19 cellular contexts compared by ENCODE assay signal in genomic region chr6:54315692-54316091, GRCh38. TPM values are rescaled to one million over a fixed set of nuclear protein-coding genes. Genes with fewer than 3 reads are reported as not detected.
A peak's percentile ranks its signal among the peaks of the same experiment; 100 is the strongest.
DNase-seq lines count a peak whose midpoint lies in the region; ATAC-seq, FAIRE-seq and TF ChIP-seq lines count a peak whose summit lies in the region.
"Had no signal": no experiment of that assay in that cellular context is flagged by ENCODE, and none has a peak within 500 bp of the region (broad histone marks: within the 10 kb centered on the region; RNA-seq: fewer than 3 reads in every experiment).

No MANE protein-coding gene starts in this region.

- H3K9ac ChIP-seq in K562 (ENCODE audit: insufficient read depth in 1 of 2, low read depth in 2 of 2, low read length in 2 of 2) = no peak overlapping the region
- H3K9ac ChIP-seq: BLaER1, GM23248 had no signal

- H3K36me3 ChIP-seq in K562 (ENCODE audit: control insufficient read depth, insufficient read depth, low read length) = no peaks in the 10 kb centered on the region
- H3K36me3 ChIP-seq: BLaER1, HAP-1 had no signal

- no peak for TF ChIP-seq EP300 in K562 (IDR thresholded peaks at IDR 0.05; ENCODE audit: low read length)

- no peaks in the 10 kb centered on the region for H3K9me1 ChIP-seq in K562 (ENCODE audit: control insufficient read depth, insufficient read depth, low read length)

- no peak overlapping the region for H3K4me3 ChIP-seq in K562
- H3K4me3 ChIP-seq: BLaER1, GM23248, HAP-1 had no signal

- TF ChIP-seq POLR2A in K562 (conservative IDR thresholded peaks at IDR 0.05) = no peak

- no TSS peak for BruUV-seq in K562 (replicated peaks; lab: Mats Ljungman, UMichigan)

- H3K4me1 ChIP-seq in K562 (replicated peaks in 1 of 2; ENCODE audit: control insufficient read depth in 2 of 2, insufficient read depth in 2 of 2, low read length in 2 of 2) (no peaks in the 10 kb centered on the region), foreskin keratinocyte (peaks cover 3% of the 10 kb centered on the region)
- H3K4me1 ChIP-seq: BLaER1, HAP-1 had no signal

- DNase-seq in DMS 273 (lab: John Stamatoyannopoulos, UW; ENCODE audit: unreplicated experiment) = peak; percentile 44
- peak; percentile 9 for DNase-seq in NCI-H446 treated with DMSO at 0.1 percent for 48 hours (lab: John Stamatoyannopoulos, UW)
- DNase-seq in K562 (ENCODE audit: extremely low read depth in 1 of 4, low spot score in 3 of 4) = no peak
- DNase-seq in foreskin keratinocyte = peak; percentile 59 to 79
- no peak for DNase-seq in DMS153 (lab: John Stamatoyannopoulos, UW)
- DNase-seq in HuH-7 (ENCODE audit: low spot score) = no peak
- no peak for DNase-seq in inferior parietal cortex (ENCODE audit: extremely low spot score)
- DNase-seq: 8988T; CD4-positive, alpha-beta memory T cell; GM23248 had no signal

- H3K27ac ChIP-seq in K562 (ENCODE audit: extremely low read depth, low read depth, low read length) (no peak overlapping the region), foreskin keratinocyte (peak overlapping the region; percentile 49)
- H3K27ac ChIP-seq: BLaER1, GM23248 had no signal

- no peak for TF ChIP-seq RAD21 in K562 (CRISPR knock-in tag; conservative IDR thresholded peaks at IDR 0.05 in 1 of 2, IDR thresholded peaks at IDR 0.05 in 1 of 2)

- POLR2A ChIA-PET in K562 (lab: Yijun Ruan, JAX) = no interaction called here

- TF ChIP-seq CTCF in K562 (IDR thresholded peaks at IDR 0.05 in 2 of 3, conservative IDR thresholded peaks at IDR 0.05 in 1 of 3; ENCODE audit: insufficient read depth in 2 of 3, low read depth in 1 of 3, low read length in 3 of 3) (no peak), foreskin keratinocyte (conservative IDR thresholded peaks at IDR 0.05) (no peak)

- CTCF ChIA-PET in K562 (lab: Yijun Ruan, JAX; ENCODE audit: low intra/inter-chr PET ratio) = no interaction called here

- intact Hi-C loops in K562 (cut with micrococcal nuclease) = no loop called here

- ATAC-seq in K562 (no peak), foreskin keratinocyte (peak; percentile 87)
- ATAC-seq: HepG2 had no signal

- H3K79me2 ChIP-seq in K562 (ENCODE audit: control insufficient read depth, insufficient read depth, low read length) = no peaks in the 10 kb centered on the region

- FAIRE-seq in K562 (lab: Jason Lieb, UNC) = peak; percentile 32
- FAIRE-seq: G401.6, GM12891, HepG2 had no signal

- WGBS in K562 (ENCODE audit: insufficient coverage, low coverage, missing lambda C conversion rate) = 0% methylated on average over 6 of the region's 6 CpGs

- H3K9me3 ChIP-seq in K562 (replicated peaks; ENCODE audit: control insufficient read depth, insufficient read depth, low read depth, low read length) = no peaks in the 10 kb centered on the region
- H3K9me3 ChIP-seq: BLaER1, HAP-1 had no signal

- in situ Hi-C loops in K562 (cut with MboI) = no loop called here

- no peak overlapping the region for H3K4me2 ChIP-seq in K562 (ENCODE audit: insufficient read depth, low read length)
- H3K4me2 ChIP-seq: BLaER1 had no signal

- no peaks in the 10 kb centered on the region for H4K20me1 ChIP-seq in K562 (replicated peaks; ENCODE audit: control insufficient read depth, insufficient read depth, low read length)
- H4K20me1 ChIP-seq: BLaER1 had no signal

- no peaks in the 10 kb centered on the region for H3K27me3 ChIP-seq in K562 (ENCODE audit: control insufficient read depth in 2 of 2, insufficient read depth in 2 of 2, low read length in 2 of 2)
- no peaks in the 10 kb centered on the region for H3K27me3 ChIP-seq in foreskin keratinocyte
- H3K27me3 ChIP-seq: BLaER1 had no signal

- H2AFZ ChIP-seq in K562 (ENCODE audit: low read depth, low read length) = no peak overlapping the region
- H2AFZ ChIP-seq: GM23248 had no signal

TF ChIP-seq in K562, 482 proteins besides CTCF, POLR2A, EP300 and RAD21 (continues in another document):
- TF ChIP-seq HNRNPUL1 (IDR thresholded peaks at IDR 0.05; ENCODE audit: low read length) = no peak
- no peak for TF ChIP-seq XRCC3 (IDR thresholded peaks at IDR 0.05)
- no peak for TF ChIP-seq RFX5 (IDR thresholded peaks at IDR 0.05; ENCODE audit: low read depth, low read length)
- TF ChIP-seq ZNF609 (CRISPR knock-in tag; IDR thresholded peaks at IDR 0.05; ENCODE audit: borderline replicate concordance) = no peak
- no peak for TF ChIP-seq ZNF586 (CRISPR knock-in tag; conservative IDR thresholded peaks at IDR 0.05)
- no peak for TF ChIP-seq STAG1 (CRISPR knock-in tag; IDR thresholded peaks at IDR 0.05; ENCODE audit: borderline replicate concordance)
- TF ChIP-seq SLC30A9 (CRISPR knock-in tag; IDR thresholded peaks at IDR 0.05) = no peak
- TF ChIP-seq SREBF1 (IDR thresholded peaks at IDR 0.05; ENCODE audit: borderline replicate concordance, low read depth, low read length) = no peak
- no peak for TF ChIP-seq E4F1 (CRISPR knock-in tag; IDR thresholded peaks at IDR 0.05; ENCODE audit: borderline replicate concordance)

RNA-seq across cellular contexts. Expression of gene TINAG, which starts 7.5 kb away (rescaled TPM):
- total RNA-seq in K562 (2011; cell fraction: chromatin; rRNA removed; ENCODE audit: low replicate concordance) = not detected in 2 replicates
- total RNA-seq in K562 (2011; cell fraction: nucleolus; rRNA removed) = not detected in 2 replicates
- not detected in 2 replicates for total RNA-seq in K562 (2011; cell fraction: nucleoplasm; rRNA removed)
- total RNA-seq in K562 (2014; rRNA removed) (not detected in 2 replicates), K562 (2014; rRNA removed; fragmentation: Illumina TruSeq; extraction: Trizol) (not detected in 2 replicates), K562 (2015; rRNA removed; fragmentation: Illumina TruSeq; extraction: Trizol) (not detected in 2 replicates), K562 (2021) (not detected in 2 replicates), foreskin keratinocyte (not detected in 2 replicates)
- polyA plus RNA-seq in K562 (2011; rRNA removed) (not detected in 2 replicates), K562 (2014; fragmentation: Illumina TruSeq; extraction: Trizol) (not detected in 2 replicates), K562 (2014; fragmentation: Nextera tagmentation; extraction: Ambion mirVana) (not detected), K562 (2014; rRNA removed) (not detected in 2 replicates), foreskin keratinocyte (not detected in 2 replicates)
- not detected in 2 replicates for polyA plus RNA-seq in K562 (2011; cell fraction: cytosol; rRNA removed)
- polyA plus RNA-seq in K562 (2011; cell fraction: nucleus; rRNA removed) = not detected in 2 replicates
- polyA plus RNA-seq in K562 (2012) = not detected in 2 replicates
- not detected in 2 replicates for polyA minus RNA-seq in K562 (2011; rRNA and poly(A)+ RNA removed)
- polyA minus RNA-seq in K562 (2011; cell fraction: cytosol; rRNA and poly(A)+ RNA removed) = not detected in 2 replicates
- polyA minus RNA-seq in K562 (2011; cell fraction: nucleus; rRNA and poly(A)+ RNA removed) = not detected in 2 replicates
- total RNA-seq: A673; CD4-positive, alpha-beta memory T cell; GM23248; H4 had no signal
- polyA plus RNA-seq: AG04450; CD14-positive monocyte; CD4-positive, alpha-beta memory T cell; GM23248 had no signal

Comparison
In these comparisons a context has a peak if more than half of its experiments do, and no peak if none do; other contexts are left out.
1. DNase-seq: peak in DMS 273 (single experiment), NCI-H446 treated with DMSO at 0.1 percent for 48 hours (single experiment) and foreskin keratinocyte (2 of 2); none in K562 (0 of 4), DMS153 (single experiment), HuH-7 (single experiment) and inferior parietal cortex (single experiment).